1 cellular context compared by ENCODE assay signal in the genomic region with DNA sequence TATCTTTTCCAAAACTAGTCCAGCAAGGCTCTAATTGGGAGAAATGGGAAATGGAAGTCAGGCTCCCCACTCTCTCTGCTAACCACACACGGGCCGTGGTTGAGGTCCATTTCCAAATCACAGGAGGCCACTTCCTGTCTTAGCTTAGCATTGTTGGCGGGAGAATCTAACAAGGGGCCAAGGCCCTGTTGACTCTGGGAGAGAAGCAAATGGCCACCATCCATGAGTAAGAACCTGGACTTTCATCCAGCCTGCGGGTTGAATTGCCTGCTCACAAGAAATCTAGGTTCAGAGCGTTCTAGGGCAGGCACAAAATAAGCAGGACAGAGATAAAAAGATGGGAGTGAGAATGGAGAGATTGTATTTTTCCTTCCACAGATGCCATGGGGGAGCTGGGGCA.
A peak's percentile ranks its signal among the peaks of the same experiment; 100 is the strongest.
TF ChIP-seq lines count a peak whose summit lies in the region.

No MANE protein-coding gene starts in this region.

TF ChIP-seq in HepG2, 621 proteins besides CTCF, POLR2A, EP300 and RAD21 (continued from another document and continues in another):
- TF ChIP-seq, protein P1, sequence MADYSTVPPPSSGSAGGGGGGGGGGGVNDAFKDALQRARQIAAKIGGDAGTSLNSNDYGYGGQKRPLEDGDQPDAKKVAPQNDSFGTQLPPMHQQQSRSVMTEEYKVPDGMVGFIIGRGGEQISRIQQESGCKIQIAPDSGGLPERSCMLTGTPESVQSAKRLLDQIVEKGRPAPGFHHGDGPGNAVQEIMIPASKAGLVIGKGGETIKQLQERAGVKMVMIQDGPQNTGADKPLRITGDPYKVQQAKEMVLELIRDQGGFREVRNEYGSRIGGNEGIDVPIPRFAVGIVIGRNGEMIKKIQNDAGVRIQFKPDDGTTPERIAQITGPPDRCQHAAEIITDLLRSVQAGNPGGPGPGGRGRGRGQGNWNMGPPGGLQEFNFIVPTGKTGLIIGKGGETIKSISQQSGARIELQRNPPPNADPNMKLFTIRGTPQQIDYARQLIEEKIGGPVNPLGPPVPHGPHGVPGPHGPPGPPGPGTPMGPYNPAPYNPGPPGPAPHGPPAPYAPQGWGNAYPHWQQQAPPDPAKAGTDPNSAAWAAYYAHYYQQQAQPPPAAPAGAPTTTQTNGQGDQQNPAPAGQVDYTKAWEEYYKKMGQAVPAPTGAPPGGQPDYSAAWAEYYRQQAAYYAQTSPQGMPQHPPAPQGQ (CRISPR knock-in tag; IDR thresholded peaks at IDR 0.05; ENCODE audit: borderline replicate concordance): no peak
- TF ChIP-seq, protein P2, sequence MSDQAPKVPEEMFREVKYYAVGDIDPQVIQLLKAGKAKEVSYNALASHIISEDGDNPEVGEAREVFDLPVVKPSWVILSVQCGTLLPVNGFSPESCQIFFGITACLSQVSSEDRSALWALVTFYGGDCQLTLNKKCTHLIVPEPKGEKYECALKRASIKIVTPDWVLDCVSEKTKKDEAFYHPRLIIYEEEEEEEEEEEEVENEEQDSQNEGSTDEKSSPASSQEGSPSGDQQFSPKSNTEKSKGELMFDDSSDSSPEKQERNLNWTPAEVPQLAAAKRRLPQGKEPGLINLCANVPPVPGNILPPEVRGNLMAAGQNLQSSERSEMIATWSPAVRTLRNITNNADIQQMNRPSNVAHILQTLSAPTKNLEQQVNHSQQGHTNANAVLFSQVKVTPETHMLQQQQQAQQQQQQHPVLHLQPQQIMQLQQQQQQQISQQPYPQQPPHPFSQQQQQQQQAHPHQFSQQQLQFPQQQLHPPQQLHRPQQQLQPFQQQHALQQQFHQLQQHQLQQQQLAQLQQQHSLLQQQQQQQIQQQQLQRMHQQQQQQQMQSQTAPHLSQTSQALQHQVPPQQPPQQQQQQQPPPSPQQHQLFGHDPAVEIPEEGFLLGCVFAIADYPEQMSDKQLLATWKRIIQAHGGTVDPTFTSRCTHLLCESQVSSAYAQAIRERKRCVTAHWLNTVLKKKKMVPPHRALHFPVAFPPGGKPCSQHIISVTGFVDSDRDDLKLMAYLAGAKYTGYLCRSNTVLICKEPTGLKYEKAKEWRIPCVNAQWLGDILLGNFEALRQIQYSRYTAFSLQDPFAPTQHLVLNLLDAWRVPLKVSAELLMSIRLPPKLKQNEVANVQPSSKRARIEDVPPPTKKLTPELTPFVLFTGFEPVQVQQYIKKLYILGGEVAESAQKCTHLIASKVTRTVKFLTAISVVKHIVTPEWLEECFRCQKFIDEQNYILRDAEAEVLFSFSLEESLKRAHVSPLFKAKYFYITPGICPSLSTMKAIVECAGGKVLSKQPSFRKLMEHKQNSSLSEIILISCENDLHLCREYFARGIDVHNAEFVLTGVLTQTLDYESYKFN (CRISPR knock-in tag; conservative IDR thresholded peaks at IDR 0.05): peak; percentile 38
- 0 out of 2 replicates have a peak, but pooled peaks have one; percentile 16 for TF ChIP-seq HNF4G (IDR thresholded peaks at IDR 0.05; ENCODE audit: borderline replicate concordance, low read depth, low read length)
- no peak for TF ChIP-seq HNF4G (CRISPR knock-in tag; IDR thresholded peaks at IDR 0.05; ENCODE audit: borderline replicate concordance, low read depth)
- peak; percentile 85 for TF ChIP-seq POGZ (CRISPR knock-in tag; IDR thresholded peaks at IDR 0.05)
- TF ChIP-seq, protein P3, sequence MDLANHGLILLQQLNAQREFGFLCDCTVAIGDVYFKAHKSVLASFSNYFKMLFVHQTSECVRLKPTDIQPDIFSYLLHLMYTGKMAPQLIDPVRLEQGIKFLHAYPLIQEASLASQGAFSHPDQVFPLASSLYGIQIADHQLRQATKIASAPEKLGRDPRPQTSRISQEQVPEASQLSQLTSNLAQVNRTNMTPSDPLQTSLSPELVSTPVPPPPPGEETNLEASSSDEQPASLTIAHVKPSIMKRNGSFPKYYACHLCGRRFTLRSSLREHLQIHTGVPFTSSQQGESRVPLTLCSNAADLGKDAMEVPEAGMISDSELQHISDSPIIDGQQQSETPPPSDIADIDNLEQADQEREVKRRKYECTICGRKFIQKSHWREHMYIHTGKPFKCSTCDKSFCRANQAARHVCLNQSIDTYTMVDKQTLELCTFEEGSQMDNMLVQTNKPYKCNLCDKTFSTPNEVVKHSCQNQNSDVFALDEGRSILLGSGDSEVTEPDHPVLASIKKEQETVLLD (CRISPR knock-in tag; IDR thresholded peaks at IDR 0.05; ENCODE audit: low read depth): no peak
- TF ChIP-seq, protein P4, sequence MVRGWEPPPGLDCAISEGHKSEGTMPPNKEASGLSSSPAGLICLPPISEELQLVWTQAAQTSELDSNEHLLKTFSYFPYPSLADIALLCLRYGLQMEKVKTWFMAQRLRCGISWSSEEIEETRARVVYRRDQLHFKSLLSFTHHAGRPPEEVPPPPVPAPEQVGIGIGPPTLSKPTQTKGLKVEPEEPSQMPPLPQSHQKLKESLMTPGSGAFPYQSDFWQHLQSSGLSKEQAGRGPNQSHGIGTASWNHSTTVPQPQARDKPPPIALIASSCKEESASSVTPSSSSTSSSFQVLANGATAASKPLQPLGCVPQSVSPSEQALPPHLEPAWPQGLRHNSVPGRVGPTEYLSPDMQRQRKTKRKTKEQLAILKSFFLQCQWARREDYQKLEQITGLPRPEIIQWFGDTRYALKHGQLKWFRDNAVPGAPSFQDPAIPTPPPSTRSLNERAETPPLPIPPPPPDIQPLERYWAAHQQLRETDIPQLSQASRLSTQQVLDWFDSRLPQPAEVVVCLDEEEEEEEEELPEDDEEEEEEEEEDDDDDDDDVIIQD (CRISPR knock-in tag; IDR thresholded peaks at IDR 0.05; ENCODE audit: low read depth): peak; percentile 63; the same call in 1 of the 2 replicates
- TF ChIP-seq KLF6 (CRISPR knock-in tag; IDR thresholded peaks at IDR 0.05): no peak
- TF ChIP-seq, protein P5, sequence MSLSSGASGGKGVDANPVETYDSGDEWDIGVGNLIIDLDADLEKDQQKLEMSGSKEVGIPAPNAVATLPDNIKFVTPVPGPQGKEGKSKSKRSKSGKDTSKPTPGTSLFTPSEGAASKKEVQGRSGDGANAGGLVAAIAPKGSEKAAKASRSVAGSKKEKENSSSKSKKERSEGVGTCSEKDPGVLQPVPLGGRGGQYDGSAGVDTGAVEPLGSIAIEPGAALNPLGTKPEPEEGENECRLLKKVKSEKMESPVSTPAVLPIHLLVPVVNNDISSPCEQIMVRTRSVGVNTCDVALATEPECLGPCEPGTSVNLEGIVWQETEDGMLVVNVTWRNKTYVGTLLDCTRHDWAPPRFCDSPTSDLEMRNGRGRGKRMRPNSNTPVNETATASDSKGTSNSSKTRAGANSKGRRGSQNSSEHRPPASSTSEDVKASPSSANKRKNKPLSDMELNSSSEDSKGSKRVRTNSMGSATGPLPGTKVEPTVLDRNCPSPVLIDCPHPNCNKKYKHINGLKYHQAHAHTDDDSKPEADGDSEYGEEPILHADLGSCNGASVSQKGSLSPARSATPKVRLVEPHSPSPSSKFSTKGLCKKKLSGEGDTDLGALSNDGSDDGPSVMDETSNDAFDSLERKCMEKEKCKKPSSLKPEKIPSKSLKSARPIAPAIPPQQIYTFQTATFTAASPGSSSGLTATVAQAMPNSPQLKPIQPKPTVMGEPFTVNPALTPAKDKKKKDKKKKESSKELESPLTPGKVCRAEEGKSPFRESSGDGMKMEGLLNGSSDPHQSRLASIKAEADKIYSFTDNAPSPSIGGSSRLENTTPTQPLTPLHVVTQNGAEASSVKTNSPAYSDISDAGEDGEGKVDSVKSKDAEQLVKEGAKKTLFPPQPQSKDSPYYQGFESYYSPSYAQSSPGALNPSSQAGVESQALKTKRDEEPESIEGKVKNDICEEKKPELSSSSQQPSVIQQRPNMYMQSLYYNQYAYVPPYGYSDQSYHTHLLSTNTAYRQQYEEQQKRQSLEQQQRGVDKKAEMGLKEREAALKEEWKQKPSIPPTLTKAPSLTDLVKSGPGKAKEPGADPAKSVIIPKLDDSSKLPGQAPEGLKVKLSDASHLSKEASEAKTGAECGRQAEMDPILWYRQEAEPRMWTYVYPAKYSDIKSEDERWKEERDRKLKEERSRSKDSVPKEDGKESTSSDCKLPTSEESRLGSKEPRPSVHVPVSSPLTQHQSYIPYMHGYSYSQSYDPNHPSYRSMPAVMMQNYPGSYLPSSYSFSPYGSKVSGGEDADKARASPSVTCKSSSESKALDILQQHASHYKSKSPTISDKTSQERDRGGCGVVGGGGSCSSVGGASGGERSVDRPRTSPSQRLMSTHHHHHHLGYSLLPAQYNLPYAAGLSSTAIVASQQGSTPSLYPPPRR (CRISPR knock-in tag; IDR thresholded peaks at IDR 0.05; ENCODE audit: borderline replicate concordance): no peak
- TF ChIP-seq GABPA (IDR thresholded peaks at IDR 0.05; ENCODE audit: low read depth, low read length): no peak
- TF ChIP-seq GABPA (CRISPR knock-in tag; IDR thresholded peaks at IDR 0.05; ENCODE audit: low read depth): peak; percentile 67
- 0 out of 2 replicates have a peak, but pooled peaks have one; percentile 23 for TF ChIP-seq ZFY (CRISPR knock-in tag; IDR thresholded peaks at IDR 0.05)
- TF ChIP-seq ZBTB8A (CRISPR knock-in tag; IDR thresholded peaks at IDR 0.05; ENCODE audit: borderline replicate concordance, low read depth): no peak
- 0 out of 2 replicates have a peak, but pooled peaks have one; percentile 8 for TF ChIP-seq FOSL2 (CRISPR knock-in tag; IDR thresholded peaks at IDR 0.05)
- peak; percentile 59; the same call in 1 of the 2 replicates for TF ChIP-seq HNF4A (CRISPR knock-in tag; IDR thresholded peaks at IDR 0.05)
- TF ChIP-seq, protein P6, sequence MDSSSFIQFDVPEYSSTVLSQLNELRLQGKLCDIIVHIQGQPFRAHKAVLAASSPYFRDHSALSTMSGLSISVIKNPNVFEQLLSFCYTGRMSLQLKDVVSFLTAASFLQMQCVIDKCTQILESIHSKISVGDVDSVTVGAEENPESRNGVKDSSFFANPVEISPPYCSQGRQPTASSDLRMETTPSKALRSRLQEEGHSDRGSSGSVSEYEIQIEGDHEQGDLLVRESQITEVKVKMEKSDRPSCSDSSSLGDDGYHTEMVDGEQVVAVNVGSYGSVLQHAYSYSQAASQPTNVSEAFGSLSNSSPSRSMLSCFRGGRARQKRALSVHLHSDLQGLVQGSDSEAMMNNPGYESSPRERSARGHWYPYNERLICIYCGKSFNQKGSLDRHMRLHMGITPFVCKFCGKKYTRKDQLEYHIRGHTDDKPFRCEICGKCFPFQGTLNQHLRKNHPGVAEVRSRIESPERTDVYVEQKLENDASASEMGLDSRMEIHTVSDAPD (CRISPR knock-in tag; IDR thresholded peaks at IDR 0.05): no peak
- TF ChIP-seq SOX13 (IDR thresholded peaks at IDR 0.05): no peak
- 0 out of 4 replicates have a peak, but pooled peaks of 1 of the 2 experiments have one; percentile 13 for TF ChIP-seq SOX13 (CRISPR knock-in tag; conservative IDR thresholded peaks at IDR 0.05 in 1 of 2, IDR thresholded peaks at IDR 0.05 in 1 of 2)
- TF ChIP-seq ZNF44 (CRISPR knock-in tag; IDR thresholded peaks at IDR 0.05): 0 out of 2 replicates have a peak, but pooled peaks have one; percentile 33
- TF ChIP-seq, protein P7, sequence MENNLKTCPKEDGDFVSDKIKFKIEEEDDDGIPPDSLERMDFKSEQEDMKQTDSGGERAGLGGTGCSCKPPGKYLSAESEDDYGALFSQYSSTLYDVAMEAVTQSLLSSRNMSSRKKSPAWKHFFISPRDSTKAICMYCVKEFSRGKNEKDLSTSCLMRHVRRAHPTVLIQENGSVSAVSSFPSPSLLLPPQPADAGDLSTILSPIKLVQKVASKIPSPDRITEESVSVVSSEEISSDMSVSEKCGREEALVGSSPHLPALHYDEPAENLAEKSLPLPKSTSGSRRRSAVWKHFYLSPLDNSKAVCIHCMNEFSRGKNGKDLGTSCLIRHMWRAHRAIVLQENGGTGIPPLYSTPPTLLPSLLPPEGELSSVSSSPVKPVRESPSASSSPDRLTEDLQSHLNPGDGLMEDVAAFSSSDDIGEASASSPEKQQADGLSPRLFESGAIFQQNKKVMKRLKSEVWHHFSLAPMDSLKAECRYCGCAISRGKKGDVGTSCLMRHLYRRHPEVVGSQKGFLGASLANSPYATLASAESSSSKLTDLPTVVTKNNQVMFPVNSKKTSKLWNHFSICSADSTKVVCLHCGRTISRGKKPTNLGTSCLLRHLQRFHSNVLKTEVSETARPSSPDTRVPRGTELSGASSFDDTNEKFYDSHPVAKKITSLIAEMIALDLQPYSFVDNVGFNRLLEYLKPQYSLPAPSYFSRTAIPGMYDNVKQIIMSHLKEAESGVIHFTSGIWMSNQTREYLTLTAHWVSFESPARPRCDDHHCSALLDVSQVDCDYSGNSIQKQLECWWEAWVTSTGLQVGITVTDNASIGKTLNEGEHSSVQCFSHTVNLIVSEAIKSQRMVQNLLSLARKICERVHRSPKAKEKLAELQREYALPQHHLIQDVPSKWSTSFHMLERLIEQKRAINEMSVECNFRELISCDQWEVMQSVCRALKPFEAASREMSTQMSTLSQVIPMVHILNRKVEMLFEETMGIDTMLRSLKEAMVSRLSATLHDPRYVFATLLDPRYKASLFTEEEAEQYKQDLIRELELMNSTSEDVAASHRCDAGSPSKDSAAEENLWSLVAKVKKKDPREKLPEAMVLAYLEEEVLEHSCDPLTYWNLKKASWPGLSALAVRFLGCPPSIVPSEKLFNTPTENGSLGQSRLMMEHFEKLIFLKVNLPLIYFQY (CRISPR knock-in tag; IDR thresholded peaks at IDR 0.05; ENCODE audit: borderline replicate concordance): no peak
- TF ChIP-seq SUZ12 (IDR thresholded peaks at IDR 0.05; ENCODE audit: low read depth, low read length): no peak
- TF ChIP-seq EHMT2 (IDR thresholded peaks at IDR 0.05; ENCODE audit: borderline replicate concordance, low read depth, low read length): no peak
- no peak for TF ChIP-seq TMF1 (CRISPR knock-in tag; IDR thresholded peaks at IDR 0.05; ENCODE audit: low read depth)
- TF ChIP-seq ZNF788 (CRISPR knock-in tag; IDR thresholded peaks at IDR 0.05; ENCODE audit: borderline replicate concordance): no peak
- TF ChIP-seq ZNF484 (CRISPR knock-in tag; IDR thresholded peaks at IDR 0.05; ENCODE audit: borderline replicate concordance, low read depth): no peak
- TF ChIP-seq, protein P8, sequence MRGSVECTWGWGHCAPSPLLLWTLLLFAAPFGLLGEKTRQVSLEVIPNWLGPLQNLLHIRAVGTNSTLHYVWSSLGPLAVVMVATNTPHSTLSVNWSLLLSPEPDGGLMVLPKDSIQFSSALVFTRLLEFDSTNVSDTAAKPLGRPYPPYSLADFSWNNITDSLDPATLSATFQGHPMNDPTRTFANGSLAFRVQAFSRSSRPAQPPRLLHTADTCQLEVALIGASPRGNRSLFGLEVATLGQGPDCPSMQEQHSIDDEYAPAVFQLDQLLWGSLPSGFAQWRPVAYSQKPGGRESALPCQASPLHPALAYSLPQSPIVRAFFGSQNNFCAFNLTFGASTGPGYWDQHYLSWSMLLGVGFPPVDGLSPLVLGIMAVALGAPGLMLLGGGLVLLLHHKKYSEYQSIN (CRISPR knock-in tag; IDR thresholded peaks at IDR 0.05; ENCODE audit: borderline replicate concordance): no peak
- TF ChIP-seq ZNF12 (CRISPR knock-in tag; IDR thresholded peaks at IDR 0.05): no peak
- TF ChIP-seq KAT8 (CRISPR knock-in tag; IDR thresholded peaks at IDR 0.05): 0 out of 2 replicates have a peak, but pooled peaks have one; percentile 34
- TF ChIP-seq ZMYM4 (CRISPR knock-in tag; IDR thresholded peaks at IDR 0.05): peak; percentile 82
- no peak for TF ChIP-seq TBX2 (CRISPR knock-in tag; IDR thresholded peaks at IDR 0.05; ENCODE audit: borderline replicate concordance)
- TF ChIP-seq TEAD3 (CRISPR knock-in tag; optimal IDR thresholded peaks at IDR 0.05; ENCODE audit: borderline replicate concordance): no peak
- TF ChIP-seq ZMYM2 (CRISPR knock-in tag; IDR thresholded peaks at IDR 0.05): no peak; the same call in 1 of the 2 replicates
- no peak for TF ChIP-seq ZSCAN21 (CRISPR knock-in tag; IDR thresholded peaks at IDR 0.05; ENCODE audit: borderline replicate concordance)
- TF ChIP-seq, protein P9, sequence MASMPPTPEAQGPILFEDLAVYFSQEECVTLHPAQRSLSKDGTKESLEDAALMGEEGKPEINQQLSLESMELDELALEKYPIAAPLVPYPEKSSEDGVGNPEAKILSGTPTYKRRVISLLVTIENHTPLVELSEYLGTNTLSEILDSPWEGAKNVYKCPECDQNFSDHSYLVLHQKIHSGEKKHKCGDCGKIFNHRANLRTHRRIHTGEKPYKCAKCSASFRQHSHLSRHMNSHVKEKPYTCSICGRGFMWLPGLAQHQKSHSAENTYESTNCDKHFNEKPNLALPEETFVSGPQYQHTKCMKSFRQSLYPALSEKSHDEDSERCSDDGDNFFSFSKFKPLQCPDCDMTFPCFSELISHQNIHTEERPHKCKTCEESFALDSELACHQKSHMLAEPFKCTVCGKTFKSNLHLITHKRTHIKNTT (CRISPR knock-in tag; IDR thresholded peaks at IDR 0.05): no peak
